In genomic region chr7:100544386-100544785, GRCh38 we compare ENCODE assay signal across 1 cellular context.
TF ChIP-seq lines count a peak whose summit lies in the region.

No MANE protein-coding gene starts in this region.

TF ChIP-seq in HepG2, 621 proteins besides CTCF, POLR2A, EP300 and RAD21 (continued from another document and continues in another):
- TF ChIP-seq ZNF607 (CRISPR knock-in tag; IDR thresholded peaks at IDR 0.05; ENCODE audit: borderline replicate concordance) (no peak), KAT2B (IDR thresholded peaks at IDR 0.05; ENCODE audit: borderline replicate concordance, low read depth, low read length) (no peak), ZNF12 (CRISPR knock-in tag; IDR thresholded peaks at IDR 0.05) (no peak), PAF1 (CRISPR knock-in tag; IDR thresholded peaks at IDR 0.05) (no peak), ZNF850 (CRISPR knock-in tag; conservative IDR thresholded peaks at IDR 0.05) (no peak), CC2D1A (CRISPR knock-in tag; IDR thresholded peaks at IDR 0.05) (no peak), IRF1 (CRISPR knock-in tag; IDR thresholded peaks at IDR 0.05; ENCODE audit: low read depth) (no peak), KLF11 (CRISPR knock-in tag; IDR thresholded peaks at IDR 0.05) (no peak), ZBTB42 (CRISPR knock-in tag; IDR thresholded peaks at IDR 0.05) (no peak), SNRNP70 (IDR thresholded peaks at IDR 0.05; ENCODE audit: low read depth, low read length) (no peak), MAF1 (CRISPR knock-in tag; IDR thresholded peaks at IDR 0.05; ENCODE audit: borderline replicate concordance) (no peak), NR3C1 (CRISPR knock-in tag; IDR thresholded peaks at IDR 0.05) (no peak), SATB2 (CRISPR knock-in tag; IDR thresholded peaks at IDR 0.05) (no peak), TSC22D2 (CRISPR knock-in tag; IDR thresholded peaks at IDR 0.05; ENCODE audit: borderline replicate concordance) (no peak), SRSF9 (IDR thresholded peaks at IDR 0.05; ENCODE audit: borderline replicate concordance, insufficient read depth, low read depth, low read length, poor library complexity, severe bottlenecking) (no peak), DMAP1 (CRISPR knock-in tag; IDR thresholded peaks at IDR 0.05) (peak; percentile 50; the same call in 1 of the 2 replicates), NCOA2 (CRISPR knock-in tag; IDR thresholded peaks at IDR 0.05) (peak; percentile 77), ZNF746 (CRISPR knock-in tag; IDR thresholded peaks at IDR 0.05) (peak; percentile 44; the same call in 1 of the 2 replicates), SMARCC2 (IDR thresholded peaks at IDR 0.05) (no peak), ZNF317 (CRISPR knock-in tag; IDR thresholded peaks at IDR 0.05) (no peak), ZNF550 (CRISPR knock-in tag; IDR thresholded peaks at IDR 0.05; ENCODE audit: borderline replicate concordance) (no peak), ZNF205 (CRISPR knock-in tag; IDR thresholded peaks at IDR 0.05) (no peak), GZF1 (CRISPR knock-in tag; IDR thresholded peaks at IDR 0.05) (no peak), EED (CRISPR knock-in tag; IDR thresholded peaks at IDR 0.05) (no peak), TERF1 (CRISPR knock-in tag; IDR thresholded peaks at IDR 0.05) (no peak), ZNF180 (CRISPR knock-in tag; IDR thresholded peaks at IDR 0.05; ENCODE audit: borderline replicate concordance, low read depth) (no peak), CENPX (CRISPR knock-in tag; IDR thresholded peaks at IDR 0.05) (no peak), NR2F2 (IDR thresholded peaks at IDR 0.05; ENCODE audit: borderline replicate concordance, low read depth) (no peak), ZNF574 (CRISPR knock-in tag; IDR thresholded peaks at IDR 0.05) (0 out of 2 replicates have a peak, but pooled peaks have one; percentile 17), HDAC6 (IDR thresholded peaks at IDR 0.05; ENCODE audit: low read depth, low read length) (no peak), KLF9 (CRISPR knock-in tag; IDR thresholded peaks at IDR 0.05; ENCODE audit: low read depth) (no peak), HMG20B (CRISPR knock-in tag; conservative IDR thresholded peaks at IDR 0.05) (no peak), ZNF720 (CRISPR knock-in tag; IDR thresholded peaks at IDR 0.05) (no peak), ZNF598 (CRISPR knock-in tag; IDR thresholded peaks at IDR 0.05; ENCODE audit: borderline replicate concordance) (no peak), ZNF367 (CRISPR knock-in tag; IDR thresholded peaks at IDR 0.05; ENCODE audit: borderline replicate concordance) (no peak), EZH2 (conservative IDR thresholded peaks at IDR 0.05; ENCODE audit: low read depth, low read length) (no peak), ZBED4 (CRISPR knock-in tag; IDR thresholded peaks at IDR 0.05; ENCODE audit: borderline replicate concordance) (no peak), NFE2 (CRISPR knock-in tag; IDR thresholded peaks at IDR 0.05) (no peak), ELF1 (CRISPR knock-in tag; IDR thresholded peaks at IDR 0.05) (no peak), E2F1 (CRISPR knock-in tag; IDR thresholded peaks at IDR 0.05) (no peak), SNAI1 (CRISPR knock-in tag; IDR thresholded peaks at IDR 0.05; ENCODE audit: borderline replicate concordance) (no peak), KAT8 (CRISPR knock-in tag; IDR thresholded peaks at IDR 0.05) (0 out of 2 replicates have a peak, but pooled peaks have one; percentile 9), ZNF709 (CRISPR knock-in tag; IDR thresholded peaks at IDR 0.05) (no peak), ZNF543 (CRISPR knock-in tag; IDR thresholded peaks at IDR 0.05) (no peak)
- TF ChIP-seq, protein P1, sequence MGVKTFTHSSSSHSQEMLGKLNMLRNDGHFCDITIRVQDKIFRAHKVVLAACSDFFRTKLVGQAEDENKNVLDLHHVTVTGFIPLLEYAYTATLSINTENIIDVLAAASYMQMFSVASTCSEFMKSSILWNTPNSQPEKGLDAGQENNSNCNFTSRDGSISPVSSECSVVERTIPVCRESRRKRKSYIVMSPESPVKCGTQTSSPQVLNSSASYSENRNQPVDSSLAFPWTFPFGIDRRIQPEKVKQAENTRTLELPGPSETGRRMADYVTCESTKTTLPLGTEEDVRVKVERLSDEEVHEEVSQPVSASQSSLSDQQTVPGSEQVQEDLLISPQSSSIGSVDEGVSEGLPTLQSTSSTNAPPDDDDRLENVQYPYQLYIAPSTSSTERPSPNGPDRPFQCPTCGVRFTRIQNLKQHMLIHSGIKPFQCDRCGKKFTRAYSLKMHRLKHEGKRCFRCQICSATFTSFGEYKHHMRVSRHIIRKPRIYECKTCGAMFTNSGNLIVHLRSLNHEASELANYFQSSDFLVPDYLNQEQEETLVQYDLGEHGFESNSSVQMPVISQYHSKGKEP (CRISPR knock-in tag; IDR thresholded peaks at IDR 0.05), result no peak
- TF ChIP-seq, protein P2, sequence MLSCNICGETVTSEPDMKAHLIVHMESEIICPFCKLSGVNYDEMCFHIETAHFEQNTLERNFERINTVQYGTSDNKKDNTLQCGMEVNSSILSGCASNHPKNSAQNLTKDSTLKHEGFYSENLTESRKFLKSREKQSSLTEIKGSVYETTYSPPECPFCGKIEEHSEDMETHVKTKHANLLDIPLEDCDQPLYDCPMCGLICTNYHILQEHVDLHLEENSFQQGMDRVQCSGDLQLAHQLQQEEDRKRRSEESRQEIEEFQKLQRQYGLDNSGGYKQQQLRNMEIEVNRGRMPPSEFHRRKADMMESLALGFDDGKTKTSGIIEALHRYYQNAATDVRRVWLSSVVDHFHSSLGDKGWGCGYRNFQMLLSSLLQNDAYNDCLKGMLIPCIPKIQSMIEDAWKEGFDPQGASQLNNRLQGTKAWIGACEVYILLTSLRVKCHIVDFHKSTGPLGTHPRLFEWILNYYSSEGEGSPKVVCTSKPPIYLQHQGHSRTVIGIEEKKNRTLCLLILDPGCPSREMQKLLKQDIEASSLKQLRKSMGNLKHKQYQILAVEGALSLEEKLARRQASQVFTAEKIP (CRISPR knock-in tag; IDR thresholded peaks at IDR 0.05; ENCODE audit: borderline replicate concordance), result no peak
- TF ChIP-seq, protein P3, sequence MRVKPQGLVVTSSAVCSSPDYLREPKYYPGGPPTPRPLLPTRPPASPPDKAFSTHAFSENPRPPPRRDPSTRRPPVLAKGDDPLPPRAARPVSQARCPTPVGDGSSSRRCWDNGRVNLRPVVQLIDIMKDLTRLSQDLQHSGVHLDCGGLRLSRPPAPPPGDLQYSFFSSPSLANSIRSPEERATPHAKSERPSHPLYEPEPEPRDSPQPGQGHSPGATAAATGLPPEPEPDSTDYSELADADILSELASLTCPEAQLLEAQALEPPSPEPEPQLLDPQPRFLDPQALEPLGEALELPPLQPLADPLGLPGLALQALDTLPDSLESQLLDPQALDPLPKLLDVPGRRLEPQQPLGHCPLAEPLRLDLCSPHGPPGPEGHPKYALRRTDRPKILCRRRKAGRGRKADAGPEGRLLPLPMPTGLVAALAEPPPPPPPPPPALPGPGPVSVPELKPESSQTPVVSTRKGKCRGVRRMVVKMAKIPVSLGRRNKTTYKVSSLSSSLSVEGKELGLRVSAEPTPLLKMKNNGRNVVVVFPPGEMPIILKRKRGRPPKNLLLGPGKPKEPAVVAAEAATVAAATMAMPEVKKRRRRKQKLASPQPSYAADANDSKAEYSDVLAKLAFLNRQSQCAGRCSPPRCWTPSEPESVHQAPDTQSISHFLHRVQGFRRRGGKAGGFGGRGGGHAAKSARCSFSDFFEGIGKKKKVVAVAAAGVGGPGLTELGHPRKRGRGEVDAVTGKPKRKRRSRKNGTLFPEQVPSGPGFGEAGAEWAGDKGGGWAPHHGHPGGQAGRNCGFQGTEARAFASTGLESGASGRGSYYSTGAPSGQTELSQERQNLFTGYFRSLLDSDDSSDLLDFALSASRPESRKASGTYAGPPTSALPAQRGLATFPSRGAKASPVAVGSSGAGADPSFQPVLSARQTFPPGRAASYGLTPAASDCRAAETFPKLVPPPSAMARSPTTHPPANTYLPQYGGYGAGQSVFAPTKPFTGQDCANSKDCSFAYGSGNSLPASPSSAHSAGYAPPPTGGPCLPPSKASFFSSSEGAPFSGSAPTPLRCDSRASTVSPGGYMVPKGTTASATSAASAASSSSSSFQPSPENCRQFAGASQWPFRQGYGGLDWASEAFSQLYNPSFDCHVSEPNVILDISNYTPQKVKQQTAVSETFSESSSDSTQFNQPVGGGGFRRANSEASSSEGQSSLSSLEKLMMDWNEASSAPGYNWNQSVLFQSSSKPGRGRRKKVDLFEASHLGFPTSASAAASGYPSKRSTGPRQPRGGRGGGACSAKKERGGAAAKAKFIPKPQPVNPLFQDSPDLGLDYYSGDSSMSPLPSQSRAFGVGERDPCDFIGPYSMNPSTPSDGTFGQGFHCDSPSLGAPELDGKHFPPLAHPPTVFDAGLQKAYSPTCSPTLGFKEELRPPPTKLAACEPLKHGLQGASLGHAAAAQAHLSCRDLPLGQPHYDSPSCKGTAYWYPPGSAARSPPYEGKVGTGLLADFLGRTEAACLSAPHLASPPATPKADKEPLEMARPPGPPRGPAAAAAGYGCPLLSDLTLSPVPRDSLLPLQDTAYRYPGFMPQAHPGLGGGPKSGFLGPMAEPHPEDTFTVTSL (CRISPR knock-in tag; IDR thresholded peaks at IDR 0.05; ENCODE audit: borderline replicate concordance), result no peak
- TF ChIP-seq, protein P4, sequence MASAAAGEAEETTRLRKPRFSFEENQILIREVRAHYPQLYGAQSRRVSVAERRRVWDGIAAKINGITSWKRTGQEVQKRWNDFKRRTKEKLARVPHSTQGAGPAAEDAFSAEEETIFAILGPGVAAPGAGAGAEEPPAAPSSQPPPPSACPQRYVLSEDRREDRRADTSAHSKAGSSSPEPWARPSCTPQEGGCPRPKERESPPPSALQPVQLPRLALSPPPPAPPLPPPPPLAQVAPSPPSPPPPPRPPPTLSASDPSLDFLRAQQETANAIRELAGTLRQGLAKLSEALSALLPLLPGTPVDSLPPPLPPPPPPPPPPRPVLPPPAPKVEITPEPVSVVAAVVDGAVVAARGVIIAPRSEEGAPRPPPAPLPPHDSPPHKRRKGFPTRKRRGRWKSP (CRISPR knock-in tag; IDR thresholded peaks at IDR 0.05), result no peak
